Comparison of ENCODE assay signal across 1 cellular context in the genomic region with DNA sequence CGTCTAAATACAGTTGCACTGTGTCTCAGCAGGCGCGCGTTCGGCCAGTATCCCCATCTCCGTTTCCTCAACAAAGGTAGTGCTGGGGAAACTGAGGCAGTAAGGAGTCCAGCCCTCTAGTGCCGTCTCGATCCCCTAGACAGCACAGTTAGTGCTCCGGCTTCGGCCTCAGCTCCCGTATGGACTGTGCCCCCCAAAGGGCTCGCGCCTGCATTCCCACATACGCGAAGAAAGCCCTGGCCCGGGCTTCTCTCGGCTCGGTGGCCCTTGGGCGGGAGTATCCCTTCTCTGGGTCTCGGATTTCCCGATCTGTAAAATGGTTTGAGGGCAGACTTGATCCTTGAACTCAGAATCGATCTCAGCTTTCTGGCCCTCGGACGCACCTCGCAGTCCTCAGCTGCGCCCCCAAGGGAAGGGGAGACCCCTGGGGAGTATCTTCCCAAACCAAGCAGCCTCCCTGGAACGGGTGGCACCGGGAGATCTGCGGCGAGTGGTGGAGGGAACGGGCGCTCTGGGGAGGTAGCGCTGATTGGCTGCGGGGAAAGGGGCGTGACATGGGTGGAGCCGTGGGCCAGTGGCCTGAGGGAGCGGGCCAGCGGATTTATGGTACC.
TF ChIP-seq lines count a peak whose summit lies in the region.

No MANE protein-coding gene starts in this region.

TF ChIP-seq in K562, 482 proteins besides CTCF, POLR2A, EP300 and RAD21 (continued from another document):
- no peak for TF ChIP-seq REST (CRISPR knock-in tag; IDR thresholded peaks at IDR 0.05; ENCODE audit: low read depth)
- peak; percentile 68 for TF ChIP-seq NFYB (IDR thresholded peaks at IDR 0.05; ENCODE audit: extremely low read depth, insufficient read length)
- 0 out of 2 replicates have a peak, but pooled peaks have one; percentile 41 for TF ChIP-seq FOXO4 (CRISPR knock-in tag; IDR thresholded peaks at IDR 0.05)
- TF ChIP-seq ARID1B (IDR thresholded peaks at IDR 0.05) = peak; percentile 44; the same call in 1 of the 2 replicates
- TF ChIP-seq POLR2B (IDR thresholded peaks at IDR 0.05; ENCODE audit: low read depth, partially characterized antibody) = peak; percentile 49
- TF ChIP-seq ZNF431 (CRISPR knock-in tag; IDR thresholded peaks at IDR 0.05) = no peak; the same call in 1 of the 2 replicates
- TF ChIP-seq, protein P1, sequence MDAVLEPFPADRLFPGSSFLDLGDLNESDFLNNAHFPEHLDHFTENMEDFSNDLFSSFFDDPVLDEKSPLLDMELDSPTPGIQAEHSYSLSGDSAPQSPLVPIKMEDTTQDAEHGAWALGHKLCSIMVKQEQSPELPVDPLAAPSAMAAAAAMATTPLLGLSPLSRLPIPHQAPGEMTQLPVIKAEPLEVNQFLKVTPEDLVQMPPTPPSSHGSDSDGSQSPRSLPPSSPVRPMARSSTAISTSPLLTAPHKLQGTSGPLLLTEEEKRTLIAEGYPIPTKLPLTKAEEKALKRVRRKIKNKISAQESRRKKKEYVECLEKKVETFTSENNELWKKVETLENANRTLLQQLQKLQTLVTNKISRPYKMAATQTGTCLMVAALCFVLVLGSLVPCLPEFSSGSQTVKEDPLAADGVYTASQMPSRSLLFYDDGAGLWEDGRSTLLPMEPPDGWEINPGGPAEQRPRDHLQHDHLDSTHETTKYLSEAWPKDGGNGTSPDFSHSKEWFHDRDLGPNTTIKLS (IDR thresholded peaks at IDR 0.05; ENCODE audit: borderline replicate concordance, low read depth) = no peak
- TF ChIP-seq DNMT1 (IDR thresholded peaks at IDR 0.05) = no peak
- TF ChIP-seq TBP (optimal IDR thresholded peaks at IDR 0.05; ENCODE audit: low read depth, low read length) = peak; percentile 26
- TF ChIP-seq BCOR (IDR thresholded peaks at IDR 0.05) = peak; percentile 92
- TF ChIP-seq ZNF253 (CRISPR knock-in tag; conservative IDR thresholded peaks at IDR 0.05) = no peak
- 0 out of 4 replicates have a peak, but pooled peaks have one; percentile 3 to 6 for TF ChIP-seq ZMIZ1 (IDR thresholded peaks at IDR 0.05; ENCODE audit: low read depth in 2 of 2, low read length in 2 of 2)
- peak; percentile 63 for TF ChIP-seq POLR2G (IDR thresholded peaks at IDR 0.05; ENCODE audit: low read depth, low read length)
- TF ChIP-seq HDAC2 (IDR thresholded peaks at IDR 0.05) = 0 out of 2 replicates have a peak, but pooled peaks have one; percentile 34
- no peak for TF ChIP-seq ZFPM2 (CRISPR knock-in tag; IDR thresholded peaks at IDR 0.05)
- peak; percentile 12; the same call in 1 of the 2 replicates for TF ChIP-seq SP1 (CRISPR knock-in tag; IDR thresholded peaks at IDR 0.05)
- TF ChIP-seq FOXP1 (CRISPR knock-in tag; IDR thresholded peaks at IDR 0.05) = peak; percentile 80; the same call in 1 of the 2 replicates
- TF ChIP-seq TOE1 (IDR thresholded peaks at IDR 0.05; ENCODE audit: borderline replicate concordance) = no peak
- 0 out of 2 replicates have a peak, but pooled peaks have one; percentile 29 for TF ChIP-seq TOE1 (CRISPR knock-in tag; IDR thresholded peaks at IDR 0.05; ENCODE audit: borderline replicate concordance, low read depth)
- TF ChIP-seq JUND (IDR thresholded peaks at IDR 0.05; ENCODE audit: borderline replicate concordance, low read depth, low read length) = no peak
- TF ChIP-seq JUND (tag; IDR thresholded peaks at IDR 0.05; ENCODE audit: borderline replicate concordance, low read depth, low read length) = peak; percentile 5; the same call in 1 of the 3 replicates
- TF ChIP-seq FOXA3 (CRISPR knock-in tag; conservative IDR thresholded peaks at IDR 0.05 in 1 of 2, IDR thresholded peaks at IDR 0.05 in 1 of 2) = peak in 1 of 2 experiments; percentile 21; a peak in 1 of 4 replicates
- peak; percentile 38; the same call in 1 of the 2 replicates for TF ChIP-seq TCF3 (CRISPR knock-in tag; IDR thresholded peaks at IDR 0.05)
- TF ChIP-seq CXXC5 (CRISPR knock-in tag; IDR thresholded peaks at IDR 0.05) = 0 out of 2 replicates have a peak, but pooled peaks have one; percentile 9
TF ChIP-seq in K562: peak in this region for 48.
